In genomic region chr19:19110410-19111137, GRCh38 we compare ENCODE assay signal across 11 cellular contexts. TPM values are rescaled to one million over a fixed set of nuclear protein-coding genes. Genes with fewer than 3 reads are reported as not detected.
DNase-seq lines count a peak whose midpoint lies in the region; ATAC-seq and TF ChIP-seq lines count a peak whose summit lies in the region.
"Had no signal": no experiment of that assay in that cellular context is flagged by ENCODE, and none has a peak within 500 bp of the region (broad histone marks: within the 10 kb centered on the region; RNA-seq: fewer than 3 reads in every experiment).

No MANE protein-coding gene starts in this region.

- no peaks in the 10 kb centered on the region for H3K4me1 Mint-ChIP-seq in activated naive CD4-positive, alpha-beta T cell treated with anti-CD3 and anti-CD28 coated beads for 36 hours (ENCODE audit: low read depth)

- no peaks in the 10 kb centered on the region for H3K9me3 Mint-ChIP-seq in activated naive CD4-positive, alpha-beta T cell treated with anti-CD3 and anti-CD28 coated beads for 36 hours

- CTCF ChIA-PET in activated naive CD4-positive, alpha-beta T cell treated with anti-CD3 and anti-CD28 coated beads for 36 hours (lab: Charles Lee) = interaction anchor here (1.1 to 1.3 kb wide), 2 partner anchors 30 to 70 kb away, joined by 3 to 4 read pairs; no protein-coding TSS in a partner anchor

- H3K9me3 ChIP-seq in hepatocyte (ENCODE audit: low read depth) = no peaks in the 10 kb centered on the region

- no peaks in the 10 kb centered on the region for H3K27me3 ChIP-seq in hepatocyte

- no peak for ATAC-seq in GM21515 (IDR thresholded peaks at IDR 0.05; ENCODE audit: unreplicated experiment)
- ATAC-seq: HCT116 had no signal

- H3K79me2 ChIP-seq in hepatocyte = no peaks in the 10 kb centered on the region

- H3K4me2 ChIP-seq in hepatocyte = peak overlapping the region; percentile 56

- no peaks in the 10 kb centered on the region for H3K36me3 ChIP-seq in hepatocyte (replicated peaks; ENCODE audit: insufficient read depth, low read depth)

- H3K27me3 Mint-ChIP-seq in activated naive CD4-positive, alpha-beta T cell treated with anti-CD3 and anti-CD28 coated beads for 36 hours (ENCODE audit: low read depth) = no peaks in the 10 kb centered on the region

- H3K4me3 ChIP-seq in hepatocyte = no peak overlapping the region

- DNase-seq in NCI-H146 (lab: John Stamatoyannopoulos, UW) (peak; percentile 46), NCI-H146 treated with DMSO at 0.1 percent for 48 hours (lab: John Stamatoyannopoulos, UW; ENCODE audit: unreplicated experiment) (no peak), hepatocyte (ENCODE audit: low spot score) (no peak), SW 1271 (lab: John Stamatoyannopoulos, UW) (no peak)
- peak; percentile 18 for DNase-seq in activated naive CD4-positive, alpha-beta T cell treated with anti-CD3 and anti-CD28 coated beads for 36 hours
- peak; percentile 33 for DNase-seq in stimulated activated CD8-positive, alpha-beta memory T cell treated with anti-CD3 and anti-CD28 coated beads, Interleukin-4, amount 100 ng/mL, for 48 hours
- DNase-seq in effector CD8-positive, alpha-beta T cell (lab: John Stamatoyannopoulos, UW) = no peak
- DNase-seq: NCI-H226 had no signal

- no peak overlapping the region for H3K27ac Mint-ChIP-seq in activated naive CD4-positive, alpha-beta T cell treated with anti-CD3 and anti-CD28 coated beads for 36 hours

- intact Hi-C loops in activated naive CD4-positive, alpha-beta T cell treated with anti-CD3 and anti-CD28 coated beads for 36 hours (cut with micrococcal nuclease) = loop anchor here (2.0 kb wide), 1 partner anchor 56 kb away; no protein-coding TSS in a partner anchor

- no peaks in the 10 kb centered on the region for H3K4me1 ChIP-seq in hepatocyte (ENCODE audit: insufficient read depth)

- no peaks in the 10 kb centered on the region for H3K9me2 ChIP-seq in hepatocyte (replicated peaks; ENCODE audit: insufficient read depth)

- H3K4me3 Mint-ChIP-seq in activated naive CD4-positive, alpha-beta T cell treated with anti-CD3 and anti-CD28 coated beads for 36 hours = no peak overlapping the region

- no peaks in the 10 kb centered on the region for H4K20me1 ChIP-seq in hepatocyte (ENCODE audit: insufficient read depth, poor library complexity, severe bottlenecking)

- H3K36me3 Mint-ChIP-seq in activated naive CD4-positive, alpha-beta T cell treated with anti-CD3 and anti-CD28 coated beads for 36 hours (ENCODE audit: low read depth) = no peaks in the 10 kb centered on the region

- no peak overlapping the region for H2AFZ ChIP-seq in hepatocyte

- H3K27ac ChIP-seq in hepatocyte = no peak overlapping the region

- TF ChIP-seq CTCF in hepatocyte (IDR thresholded peaks at IDR 0.05; ENCODE audit: poor library complexity) = peak; percentile 29

- WGBS in hepatocyte (ENCODE audit: low lambda C conversion rate, missing lambda C conversion rate) = 52% methylated on average over 53 of the region's 66 CpGs

RNA-seq across cellular contexts. Expression of gene TMEM161A, which starts 27.7 kb away (rescaled TPM):
- 10 to 100 TPM; 18.1 to 18.3 TPM for total RNA-seq in activated naive CD4-positive, alpha-beta T cell treated with anti-CD3 and anti-CD28 coated beads for 36 hours
- 19.6 and 22.1 TPM in 2 replicates for total RNA-seq in hepatocyte
- 48.5 and 51.3 TPM in 2 replicates for polyA plus RNA-seq in hepatocyte

RNA-seq across cellular contexts. Expression of gene SLC25A42, which starts 46.8 kb away (rescaled TPM):
- total RNA-seq in activated naive CD4-positive, alpha-beta T cell treated with anti-CD3 and anti-CD28 coated beads for 36 hours = 1 to 10 TPM; 6.7 to 8.5 TPM
- total RNA-seq in hepatocyte = 11.5 and 13.8 TPM in 2 replicates
- polyA plus RNA-seq in hepatocyte = 21.3 and 23.2 TPM in 2 replicates

RNA-seq across cellular contexts. Expression of gene MEF2B, which starts 59.5 kb away (rescaled TPM):
- total RNA-seq in activated naive CD4-positive, alpha-beta T cell treated with anti-CD3 and anti-CD28 coated beads for 36 hours = 1 to 10 TPM; 3.1 to 4.6 TPM
- 0.32 and 0.70 TPM in 2 replicates for total RNA-seq in hepatocyte
- polyA plus RNA-seq in hepatocyte = 2.6 and 3.7 TPM in 2 replicates
- total RNA-seq: glomerular endothelial cell had no signal

Comparison
In these comparisons a context has a peak if more than half of its experiments do, and no peak if none do; other contexts are left out.
1. DNase-seq: peak in NCI-H146 (single experiment), activated naive CD4-positive, alpha-beta T cell treated with anti-CD3 and anti-CD28 coated beads for 36 hours (single experiment) and stimulated activated CD8-positive, alpha-beta memory T cell treated with anti-CD3 and anti-CD28 coated beads, Interleukin-4, amount 100 ng/mL, for 48 hours (single experiment); none in NCI-H146 treated with DMSO at 0.1 percent for 48 hours (single experiment), hepatocyte (single experiment), SW 1271 (0 of 2) and effector CD8-positive, alpha-beta T cell (single experiment).